In genomic region chr4:94207469-94208224, GRCh38 we compare ENCODE assay signal across 8 cellular contexts. TPM values are rescaled to one million over a fixed set of nuclear protein-coding genes. Genes with fewer than 3 reads are reported as not detected.
DNase-seq lines count a peak whose midpoint lies in the region; ATAC-seq lines count a peak whose summit lies in the region.

Gene SMARCAD1, plus strand, starts transcription at chr4:94207865. Its CDS starts 530 bp downstream, at chr4:94208395.

- H3K36me3 ChIP-seq in Karpas-422 (ENCODE audit: insufficient read depth, low read length), result peaks cover 26% of the 10 kb centered on the region

- H3K36me3 Mint-ChIP-seq in naive B cell, result peaks cover 6 to 8% of the 10 kb centered on the region in 2 donors
- H3K36me3 Mint-ChIP-seq in stimulated activated memory B cell treated with anti-CD40 and anti-IgM and Interleukin-4, amounts not matched to agents 10 μg/mL and 1 μg/mL and 100 μg/mL, for 72 hours, result peaks cover 8% of the 10 kb centered on the region

- peaks cover 40% of the 10 kb centered on the region for H3K79me2 ChIP-seq in Karpas-422 (ENCODE audit: low read length)

- peak within 1 kb of the TSS; percentile 82 for H2AFZ ChIP-seq in Karpas-422 (ENCODE audit: low read length)

- H4K20me1 ChIP-seq in Karpas-422 (ENCODE audit: insufficient read depth, low read depth, low read length), result no peaks in the 10 kb centered on the region

- H3K9me2 ChIP-seq in Karpas-422 (replicated peaks; ENCODE audit: insufficient read depth, low read length), result no peaks in the 10 kb centered on the region

- H3K4me3 ChIP-seq in Karpas-422 (ENCODE audit: low read length), result peak within 1 kb of the TSS; percentile 80

- peak within 1 kb of the TSS; percentile 65 for H3K27ac ChIP-seq in Karpas-422 (ENCODE audit: low read length)

- H3K27ac Mint-ChIP-seq in naive B cell, result peak within 1 kb of the TSS; percentile 95 to 99 (median 98)
- H3K27ac Mint-ChIP-seq in stimulated activated memory B cell treated with anti-CD40 and anti-IgM and Interleukin-4, amounts not matched to agents 10 μg/mL and 1 μg/mL and 100 μg/mL, for 72 hours, result peak within 1 kb of the TSS; percentile 96

- H3K9me3 Mint-ChIP-seq in naive B cell, result peaks cover 0 to 13% (median 2%) of the 10 kb centered on the region in 7 donors
- H3K9me3 Mint-ChIP-seq in stimulated activated memory B cell treated with anti-CD40 and anti-IgM and Interleukin-4, amounts not matched to agents 10 μg/mL and 1 μg/mL and 100 μg/mL, for 72 hours, result no peaks in the 10 kb centered on the region

- H3K27me3 Mint-ChIP-seq in naive B cell, result peaks cover 7 to 8% (median 8%) of the 10 kb centered on the region in 3 donors
- no peaks in the 10 kb centered on the region for H3K27me3 Mint-ChIP-seq in stimulated activated memory B cell treated with anti-CD40 and anti-IgM and Interleukin-4, amounts not matched to agents 10 μg/mL and 1 μg/mL and 100 μg/mL, for 72 hours

- H3K4me3 Mint-ChIP-seq in naive B cell, result peak within 1 kb of the TSS; percentile 93 to 100 (median 98)
- peak within 1 kb of the TSS; percentile 95 for H3K4me3 Mint-ChIP-seq in stimulated activated memory B cell treated with anti-CD40 and anti-IgM and Interleukin-4, amounts not matched to agents 10 μg/mL and 1 μg/mL and 100 μg/mL, for 72 hours

- H3K27me3 ChIP-seq in Karpas-422 (ENCODE audit: low read length), result no peaks in the 10 kb centered on the region

- ATAC-seq in GM21825 (IDR thresholded peaks at IDR 0.05; ENCODE audit: unreplicated experiment) (peak; percentile 94), naive B cell (ENCODE audit: low read depth in 2 of 2) (peak; percentile 84)
- ATAC-seq in stimulated activated memory B cell treated with anti-CD40 and anti-IgM and Interleukin-4, amounts not matched to agents 10 μg/mL and 1 μg/mL and 100 μg/mL, for 72 hours, result peak; percentile 94

- peaks cover 19 to 25% (median 24%) of the 10 kb centered on the region in 3 donors for H3K4me1 Mint-ChIP-seq in naive B cell
- H3K4me1 Mint-ChIP-seq in stimulated activated memory B cell treated with anti-CD40 and anti-IgM and Interleukin-4, amounts not matched to agents 10 μg/mL and 1 μg/mL and 100 μg/mL, for 72 hours, result peaks cover 23% of the 10 kb centered on the region

- DNase-seq in DMS79 treated with DMSO at 0.1 percent for 48 hours (lab: John Stamatoyannopoulos, UW) (peak; percentile 85), Karpas-422 (peak; percentile 98), RKO (ENCODE audit: low spot score) (peak; percentile 88), activated T-helper 1 cell treated with Interleukin-2 at 50 U/mL for 16 hours (ENCODE audit: low read depth) (peak; percentile 69), fibroblast of gingiva (ENCODE audit: low read depth) (peak; percentile 93), naive B cell (peak; percentile 85)

- H3K4me1 ChIP-seq in Karpas-422 (ENCODE audit: low read length), result peaks cover 29% of the 10 kb centered on the region

- no peaks in the 10 kb centered on the region for H3K9me3 ChIP-seq in Karpas-422 (ENCODE audit: low read length)

- peak within 1 kb of the TSS; percentile 77 for H3K4me2 ChIP-seq in Karpas-422 (ENCODE audit: low read depth, low read length, poor library complexity, severe bottlenecking)

- H3K9ac ChIP-seq in Karpas-422 (ENCODE audit: low read length), result peak within 1 kb of the TSS; percentile 85

RNA-seq across cellular contexts. Expression of gene SMARCAD1, which starts in this region (rescaled TPM):
- total RNA-seq in Karpas-422 (2014; rRNA removed; shearing (Covaris generic); ENCODE audit: low replicate concordance), result 44.6 and 76.7 TPM in 2 replicates
- 10 to 100 TPM in 3 of 6 donors, 1 to 10 TPM in 3; 8.8 to 12.1 (median 10.3) TPM for polyA plus RNA-seq in naive B cell (ENCODE audit: low read depth in 6 of 6)

Comparison
In these comparisons a context has a peak if more than half of its experiments do, and no peak if none do; other contexts are left out.
1. Peak in every context shown above with its lines: DNase-seq, ATAC-seq, H3K4me3 ChIP-seq and H3K27ac ChIP-seq.